18 cellular contexts compared by ENCODE assay signal in genomic region chr16:56300901-56301351, GRCh38.
DNase-seq lines count a peak whose midpoint lies in the region; ATAC-seq and TF ChIP-seq lines count a peak whose summit lies in the region.
"Had no signal": no experiment of that assay in that cellular context is flagged by ENCODE, and none has a peak within 500 bp of the region (broad histone marks: within the 10 kb centered on the region; RNA-seq: fewer than 3 reads in every experiment).

No MANE protein-coding gene starts in this region.

- H3K4me1 Mint-ChIP-seq in progenitor cell of endocrine pancreas (ENCODE audit: low read depth) (peaks cover 16% of the 10 kb centered on the region), endodermal cell (peaks cover 19% of the 10 kb centered on the region)
- H3K4me1 Mint-ChIP-seq: activated naive CD4-positive, alpha-beta T cell treated with anti-CD3 and anti-CD28 coated beads, Interleukin-2, amount 10 ng/mL, durations not matched to agents 7 days and 5 days had no signal

- H3K9me3 ChIP-seq in BLaER1 treated with 17β-estradiol and CSF1 and Interleukin-3, amounts not matched to agents 10 nM and 100 nM (replicated peaks in 1 of 11), result no peaks in the 10 kb centered on the region
- H3K9me3 ChIP-seq in NT2/D1 (ENCODE audit: insufficient read depth, low read length) (no peaks in the 10 kb centered on the region), endodermal cell (ENCODE audit: control insufficient read depth, low read length) (no peaks in the 10 kb centered on the region), colonic mucosa (no peaks in the 10 kb centered on the region)
- H3K9me3 ChIP-seq: A549, esophagus muscularis mucosa, heart right ventricle, transverse colon had no signal

- no peaks in the 10 kb centered on the region for H3K27me3 ChIP-seq in BLaER1 treated with 17β-estradiol and CSF1 and Interleukin-3, amounts not matched to agents 10 nM and 100 nM
- H3K27me3 ChIP-seq in NT2/D1 (ENCODE audit: insufficient read depth, insufficient read length), result no peaks in the 10 kb centered on the region
- H3K27me3 ChIP-seq in dorsolateral prefrontal cortex, result no peaks in the 10 kb centered on the region
- H3K27me3 ChIP-seq in endodermal cell (ENCODE audit: control insufficient read depth, insufficient read depth, low read length, poor library complexity, severe bottlenecking), result peaks cover 13% of the 10 kb centered on the region
- H3K27me3 ChIP-seq in colonic mucosa, result no peaks in the 10 kb centered on the region
- H3K27me3 ChIP-seq: esophagus muscularis mucosa, heart right ventricle, transverse colon had no signal

- H3K4me1 ChIP-seq in BLaER1 treated with 17β-estradiol and CSF1 and Interleukin-3, amounts not matched to agents 10 nM and 100 nM, result peaks cover 30 to 51% (median 44%) of the 10 kb centered on the region in 10 experiments
- H3K4me1 ChIP-seq in NT2/D1 (ENCODE audit: insufficient read depth, insufficient read length) (peaks cover 25% of the 10 kb centered on the region), endodermal cell (ENCODE audit: control insufficient read depth, insufficient read depth, low read length) (peaks cover 5% of the 10 kb centered on the region), colonic mucosa (no peaks in the 10 kb centered on the region)

- peak overlapping the region in 6 of 11 experiments; percentile 13 to 60 (median 34); a peak in 9 of 22 replicates for H3K4me2 ChIP-seq in BLaER1 treated with 17β-estradiol and CSF1 and Interleukin-3, amounts not matched to agents 10 nM and 100 nM
- H3K4me2 ChIP-seq: A549 had no signal

- intact Hi-C loops in dorsolateral prefrontal cortex (cut with DNase I), result loop anchor here in 1 of 2 donors (5.0 kb wide), 1 partner anchor 34 kb away; no protein-coding TSS in a partner anchor
- intact Hi-C loops in colonic mucosa (cut with DNase I), result no loop called here

- H3K27ac ChIP-seq in BLaER1 treated with 17β-estradiol and CSF1 and Interleukin-3, amounts not matched to agents 10 nM and 100 nM, result no peak overlapping the region
- H3K27ac ChIP-seq in dorsolateral prefrontal cortex (peak overlapping the region; percentile 76 to 100 (median 98)), endodermal cell (ENCODE audit: low read depth, low read length) (no peak overlapping the region), colonic mucosa (no peak overlapping the region)
- H3K27ac ChIP-seq: A549, C4-2B, esophagus muscularis mucosa, heart right ventricle, transverse colon had no signal

- H3K4me3 Mint-ChIP-seq in progenitor cell of endocrine pancreas (ENCODE audit: low read depth), result no peak overlapping the region
- no peak overlapping the region for H3K4me3 Mint-ChIP-seq in endodermal cell
- H3K4me3 Mint-ChIP-seq: activated naive CD4-positive, alpha-beta T cell treated with anti-CD3 and anti-CD28 coated beads, Interleukin-2, amount 10 ng/mL, durations not matched to agents 7 days and 5 days; T-cell had no signal

- peak overlapping the region; percentile 63 for H3K27ac Mint-ChIP-seq in progenitor cell of endocrine pancreas
- no peak overlapping the region for H3K27ac Mint-ChIP-seq in endodermal cell
- H3K27ac Mint-ChIP-seq: activated naive CD4-positive, alpha-beta T cell treated with anti-CD3 and anti-CD28 coated beads, Interleukin-2, amount 10 ng/mL, durations not matched to agents 7 days and 5 days; T-cell had no signal

- no peak for TF ChIP-seq CTCF in dorsolateral prefrontal cortex (IDR thresholded peaks at IDR 0.05 in 54 of 56, conservative IDR thresholded peaks at IDR 0.05 in 2 of 56; ENCODE audit: low read depth in 1 of 56, partially characterized antibody in 56 of 56)
- TF ChIP-seq CTCF in progenitor cell of endocrine pancreas (IDR thresholded peaks at IDR 0.05; ENCODE audit: unreplicated experiment), result no peak
- no peak for TF ChIP-seq CTCF in endodermal cell (conservative IDR thresholded peaks at IDR 0.05)
- no peak for TF ChIP-seq CTCF in GM10248 (IDR thresholded peaks at IDR 0.05; ENCODE audit: control extremely low read depth, extremely low read depth, low read depth, missing control alignments)
- TF ChIP-seq CTCF in colonic mucosa (IDR thresholded peaks at IDR 0.05), result no peak

- CTCF ChIA-PET in GM10248 (lab: Yijun Ruan, JAX), result interaction anchor here (0.8 to 0.9 kb wide), 2 partner anchors 18 to 76 kb away, joined by 3 to 6 read pairs; no protein-coding TSS in a partner anchor

- POLR2A ChIA-PET in GM10248 (lab: Yijun Ruan, JAX), result no interaction called here

- no peaks in the 10 kb centered on the region; a peak in 1 of 22 replicates for H4K20me1 ChIP-seq in BLaER1 treated with 17β-estradiol and CSF1 and Interleukin-3, amounts not matched to agents 10 nM and 100 nM

- ATAC-seq in GM21529 (IDR thresholded peaks at IDR 0.05; ENCODE audit: unreplicated experiment), result no peak
- ATAC-seq: heart right ventricle, T-cell had no signal

- peak overlapping the region in 1 of 11 experiments; percentile 24; a peak in 1 of 22 replicates for H3K9ac ChIP-seq in BLaER1 treated with 17β-estradiol and CSF1 and Interleukin-3, amounts not matched to agents 10 nM and 100 nM
- peak overlapping the region; percentile 13 for H3K9ac ChIP-seq in NT2/D1 (ENCODE audit: insufficient read length, low read depth)
- H3K9ac ChIP-seq in endodermal cell (ENCODE audit: extremely low read depth, low read length, poor library complexity, severe bottlenecking), result no peak overlapping the region
- H3K9ac ChIP-seq in colonic mucosa (ENCODE audit: low read depth in 2 of 2, low read length in 2 of 2), result no peak overlapping the region

- H3K4me3 ChIP-seq in BLaER1 treated with 17β-estradiol and CSF1 and Interleukin-3, amounts not matched to agents 10 nM and 100 nM, result no peak overlapping the region
- H3K4me3 ChIP-seq in NT2/D1 (ENCODE audit: insufficient read length, low read depth) (no peak overlapping the region), dorsolateral prefrontal cortex (peak overlapping the region in 1 of 59 donors; percentile 6), endodermal cell (ENCODE audit: low read length) (no peak overlapping the region), colonic mucosa (no peak overlapping the region)
- H3K4me3 ChIP-seq: A549, esophagus muscularis mucosa, heart right ventricle, transverse colon had no signal

- H3K27me3 Mint-ChIP-seq in progenitor cell of endocrine pancreas (peaks cover 5% of the 10 kb centered on the region), endodermal cell (ENCODE audit: insufficient read depth) (peaks cover 67% of the 10 kb centered on the region)

- no peaks in the 10 kb centered on the region for H3K36me3 ChIP-seq in BLaER1 treated with 17β-estradiol and CSF1 and Interleukin-3, amounts not matched to agents 10 nM and 100 nM
- H3K36me3 ChIP-seq in NT2/D1 (ENCODE audit: insufficient read depth, insufficient read length, low read length), result no peaks in the 10 kb centered on the region
- H3K36me3 ChIP-seq in endodermal cell (ENCODE audit: control insufficient read depth, insufficient read depth, low read length), result no peaks in the 10 kb centered on the region
- no peaks in the 10 kb centered on the region for H3K36me3 ChIP-seq in colonic mucosa
- H3K36me3 ChIP-seq: esophagus muscularis mucosa, heart right ventricle, transverse colon had no signal

- H3K36me3 Mint-ChIP-seq in progenitor cell of endocrine pancreas (ENCODE audit: insufficient read depth), result no peaks in the 10 kb centered on the region
- H3K36me3 Mint-ChIP-seq in endodermal cell (ENCODE audit: low read depth), result no peaks in the 10 kb centered on the region
- H3K36me3 Mint-ChIP-seq: activated naive CD4-positive, alpha-beta T cell treated with anti-CD3 and anti-CD28 coated beads, Interleukin-2, amount 10 ng/mL, durations not matched to agents 7 days and 5 days; T-cell had no signal

- DNase-seq in NT2/D1 (ENCODE audit: low read depth, low spot score), result no peak
- no peak for DNase-seq in dorsolateral prefrontal cortex
- DNase-seq in progenitor cell of endocrine pancreas (ENCODE audit: low spot score, unreplicated experiment), result no peak
- no peak for DNase-seq in endodermal cell
- DNase-seq in GM10248 (ENCODE audit: extremely low spot score), result no peak
- DNase-seq in colonic mucosa, result no peak
- DNase-seq: activated CD4-positive, alpha-beta T cell treated with anti-CD3 and anti-CD28 coated beads, Interleukin-2, amount 50 U/mL, for 48 hours; activated naive CD4-positive, alpha-beta T cell treated with anti-CD3 and anti-CD28 coated beads, Interleukin-2, amount 10 ng/mL, durations not matched to agents 7 days and 5 days; DMS53; heart right ventricle; NCI-H510A; T-cell; transverse colon had no signal

- H3K9me3 Mint-ChIP-seq in progenitor cell of endocrine pancreas (ENCODE audit: low read depth), result no peaks in the 10 kb centered on the region
- no peaks in the 10 kb centered on the region for H3K9me3 Mint-ChIP-seq in endodermal cell
- H3K9me3 Mint-ChIP-seq: activated naive CD4-positive, alpha-beta T cell treated with anti-CD3 and anti-CD28 coated beads, Interleukin-2, amount 10 ng/mL, durations not matched to agents 7 days and 5 days; T-cell had no signal

- 78 to 81% methylated on average over 6 to 7 of the region's 7 CpGs for WGBS in endodermal cell (ENCODE audit: insufficient coverage in 1 of 2, insufficient read length in 1 of 2), 2 experiments

Comparison
In these comparisons a context has a peak if more than half of its experiments do, and no peak if none do; other contexts are left out.
1. H3K27ac ChIP-seq: peak in dorsolateral prefrontal cortex (59 of 59); none in BLaER1 treated with 17β-estradiol and CSF1 and Interleukin-3, amounts not matched to agents 10 nM and 100 nM (0 of 11), endodermal cell (single experiment) and colonic mucosa (single experiment).